In the genomic region with DNA sequence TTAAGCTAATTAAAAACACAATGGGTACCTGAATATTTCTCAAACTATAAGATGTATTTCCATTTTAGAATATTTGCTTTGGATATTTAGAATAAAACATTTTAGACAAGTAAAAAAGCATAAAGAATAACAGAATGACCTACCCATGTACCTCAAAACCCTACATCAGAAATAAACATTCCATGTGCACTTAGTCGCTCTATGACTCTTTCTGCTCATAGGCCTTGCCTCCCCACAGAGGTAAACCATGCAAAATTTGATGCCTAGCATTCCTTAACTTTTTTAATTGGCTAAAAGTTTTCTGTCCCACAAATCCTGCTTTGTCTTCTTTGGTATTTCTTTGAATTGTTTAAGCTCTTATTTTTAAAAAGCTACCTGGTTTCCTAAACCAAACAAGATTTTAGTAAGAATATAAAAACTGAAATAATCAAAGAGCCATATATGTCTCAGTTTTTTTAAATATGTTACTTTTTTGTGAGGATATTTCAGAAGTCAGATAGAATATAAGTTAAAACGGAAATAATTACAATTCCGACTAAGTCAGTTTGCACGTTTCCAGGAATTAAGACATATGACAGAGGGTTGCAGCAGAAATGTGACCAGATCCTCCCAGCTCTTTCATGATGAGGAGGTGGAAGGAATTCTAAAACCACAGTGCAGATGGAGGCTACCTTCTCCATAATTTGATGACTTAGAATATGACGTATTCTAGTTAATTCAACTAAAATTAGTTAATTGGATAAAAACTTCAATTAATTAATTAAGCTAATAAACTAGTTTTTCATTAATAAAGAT, we compare ENCODE assay signal across 22 cellular contexts.
DNase-seq lines count a peak whose midpoint lies in the region; ATAC-seq, FAIRE-seq and TF ChIP-seq lines count a peak whose summit lies in the region.
"Had no signal": no experiment of that assay in that cellular context is flagged by ENCODE, and none has a peak within 500 bp of the region (broad histone marks: within the 10 kb centered on the region; RNA-seq: fewer than 3 reads in every experiment).

No MANE protein-coding gene starts in this region.

- H3K27me3 Mint-ChIP-seq in astrocyte (ENCODE audit: low read depth, unreplicated experiment) = no peaks in the 10 kb centered on the region
- H3K27me3 Mint-ChIP-seq: progenitor cell of endocrine pancreas had no signal

- no peak for TF ChIP-seq CTCF in astrocyte (IDR thresholded peaks at IDR 0.05; ENCODE audit: insufficient read depth, low read depth, low read length)

- no peaks in the 10 kb centered on the region for H3K9me3 ChIP-seq in astrocyte (ENCODE audit: insufficient read depth, low read depth, low read length)
- H3K9me3 ChIP-seq: left ventricle myocardium inferior had no signal

- H3K4me1 ChIP-seq in astrocyte (ENCODE audit: insufficient read depth, low read length) = peaks cover 47% of the 10 kb centered on the region
- H3K4me1 ChIP-seq: left ventricle myocardium inferior had no signal

- no peak overlapping the region for H2AFZ ChIP-seq in astrocyte (ENCODE audit: low read depth, low read length)

- peak overlapping the region; percentile 90 for H3K27ac ChIP-seq in astrocyte (ENCODE audit: low read depth, low read length)
- H3K27ac ChIP-seq: left ventricle myocardium inferior had no signal

- no peaks in the 10 kb centered on the region for H3K27me3 ChIP-seq in astrocyte (ENCODE audit: insufficient read depth, low read length)

- H3K4me1 Mint-ChIP-seq in astrocyte (ENCODE audit: low read depth, unreplicated experiment) = peaks cover 32% of the 10 kb centered on the region
- H3K4me1 Mint-ChIP-seq: activated CD4-positive, alpha-beta T cell treated with anti-CD3 and anti-CD28 coated beads for 36 hours; CD8-positive, alpha-beta memory T cell; naive B cell had no signal

- ATAC-seq in GM18861 (IDR thresholded peaks at IDR 0.05; ENCODE audit: unreplicated experiment) (no peak), GM21390 (IDR thresholded peaks at IDR 0.05; ENCODE audit: unreplicated experiment) (no peak)
- ATAC-seq: Right ventricle myocardium inferior had no signal

- peak overlapping the region; percentile 92 for H3K27ac Mint-ChIP-seq in astrocyte (ENCODE audit: unreplicated experiment)
- H3K27ac Mint-ChIP-seq: activated CD4-positive, alpha-beta T cell treated with anti-CD3 and anti-CD28 coated beads for 36 hours; activated naive CD8-positive, alpha-beta T cell; CD8-positive, alpha-beta memory T cell; naive B cell; progenitor cell of endocrine pancreas had no signal

- peak overlapping the region; percentile 37 for H3K9ac ChIP-seq in astrocyte (ENCODE audit: low read length)

- peak; percentile 34 for FAIRE-seq in astrocyte (lab: Jason Lieb, UNC)

- peaks cover 2% of the 10 kb centered on the region for H3K9me3 Mint-ChIP-seq in astrocyte (ENCODE audit: unreplicated experiment)

- no peak overlapping the region for H3K4me3 Mint-ChIP-seq in astrocyte (ENCODE audit: unreplicated experiment)
- H3K4me3 Mint-ChIP-seq: activated CD4-positive, alpha-beta T cell treated with anti-CD3 and anti-CD28 coated beads for 36 hours; activated naive CD8-positive, alpha-beta T cell; CD8-positive, alpha-beta memory T cell; naive B cell had no signal

- no peak overlapping the region for H3K4me3 ChIP-seq in astrocyte (ENCODE audit: insufficient read depth, low read depth, low read length)
- H3K4me3 ChIP-seq: left ventricle myocardium inferior had no signal

- H3K79me2 ChIP-seq in astrocyte (ENCODE audit: insufficient read depth, low read length) = no peaks in the 10 kb centered on the region

- H3K36me3 Mint-ChIP-seq in astrocyte (ENCODE audit: low read depth, unreplicated experiment) = peaks cover 2% of the 10 kb centered on the region
- H3K36me3 Mint-ChIP-seq: activated naive CD8-positive, alpha-beta T cell; naive B cell had no signal

- no peaks in the 10 kb centered on the region for H4K20me1 ChIP-seq in astrocyte (ENCODE audit: insufficient read depth, low read length)

- DNase-seq in A172 (ENCODE audit: low spot score) = peak; percentile 29
- peak; percentile 52 for DNase-seq in HT1080 (ENCODE audit: low read depth)
- peak; percentile 83 for DNase-seq in astrocyte (ENCODE audit: low read depth)
- peak; percentile 28 for DNase-seq in hepatic stellate cell (ENCODE audit: low spot score)
- no peak for DNase-seq in HK-2 (ENCODE audit: unreplicated experiment)
- DNase-seq in NK-92 treated with Interleukin-12 subunit alpha and Interleukin-12 subunit beta, amount 100 ng/mL, for 24 hours (lab: John Stamatoyannopoulos, UW) = no peak
- DNase-seq: 8988T; activated CD4-positive, alpha-beta T cell treated with anti-CD3 and anti-CD28 coated beads for 36 hours; CD8-positive, alpha-beta memory T cell; hippocampal formation; left ventricle myocardium inferior; MM.1S; naive B cell; NCI-H2081; NCI-H774; stimulated activated CD4-positive, alpha-beta T cell treated with anti-CD3 and anti-CD28 coated beads, Interleukin-15, amount 100 ng/mL, for 24 hours; T-helper 9 cell had no signal

- peak overlapping the region; percentile 44 for H3K4me2 ChIP-seq in astrocyte (ENCODE audit: low read length)

- H3K36me3 ChIP-seq in astrocyte (ENCODE audit: insufficient read depth, low read length) = no peaks in the 10 kb centered on the region

Comparison
In these comparisons a context has a peak if more than half of its experiments do, and no peak if none do; other contexts are left out.
1. DNase-seq: peak in A172 (single experiment), HT1080 (single experiment), astrocyte (single experiment) and hepatic stellate cell (single experiment); none in HK-2 (single experiment) and NK-92 treated with Interleukin-12 subunit alpha and Interleukin-12 subunit beta, amount 100 ng/mL, for 24 hours (single experiment).